27 cellular contexts compared by ENCODE assay signal in genomic region chr4:38468491-38468890, GRCh38.
"Had no signal": no experiment of that assay in that cellular context is flagged by ENCODE, and none has a peak within 500 bp of the region (broad histone marks: within the 10 kb centered on the region; RNA-seq: fewer than 3 reads in every experiment).

No MANE protein-coding gene starts in this region.

- H3K36me3 ChIP-seq: brain microvascular endothelial cell, heart right ventricle, sigmoid colon, stomach, tibial artery had no signal

- H3K27me3 Mint-ChIP-seq: activated CD4-positive, alpha-beta memory T cell treated with anti-CD3 and anti-CD28 coated beads, Interleukin-2, amount 10 ng/mL, durations not matched to agents 7 days and 5 days; activated naive CD8-positive, alpha-beta T cell treated with anti-CD3 and anti-CD28 coated beads, Interleukin-2, amount 10 ng/mL, durations not matched to agents 7 days and 5 days; activated T-cell treated with anti-CD3 and anti-CD28 coated beads, Interleukin-2, amount 50 U/mL, for 24 hours; natural killer cell treated with Interleukin-12 subunit alpha and Interleukin-12 subunit beta and Interleukin-15 and Interleukin-18, amount 100 ng/mL, for 72 hours; progenitor cell of endocrine pancreas; T-helper 17 cell had no signal

- H3K27me3 ChIP-seq: brain microvascular endothelial cell, foreskin keratinocyte, heart right ventricle, sigmoid colon, stomach, tibial artery had no signal

- H3K4me3 Mint-ChIP-seq: activated CD4-positive, alpha-beta memory T cell treated with anti-CD3 and anti-CD28 coated beads, Interleukin-2, amount 10 ng/mL, durations not matched to agents 7 days and 5 days; activated CD4-positive, alpha-beta T cell treated with anti-CD3 and anti-CD28 coated beads, Interleukin-2, amount 10 ng/mL, durations not matched to agents 24 days and 14 days; activated naive CD4-positive, alpha-beta T cell treated with anti-CD3 and anti-CD28 coated beads, Interleukin-2, amount 10 ng/mL, durations not matched to agents 7 days and 5 days; activated naive CD8-positive, alpha-beta T cell treated with anti-CD3 and anti-CD28 coated beads, Interleukin-2, amount 10 ng/mL, durations not matched to agents 7 days and 5 days; activated T-cell treated with anti-CD3 and anti-CD28 coated beads, Interleukin-2, amount 50 U/mL, for 24 hours; endodermal cell; natural killer cell treated with Interleukin-12 subunit alpha and Interleukin-12 subunit beta and Interleukin-15 and Interleukin-18, amount 100 ng/mL, for 72 hours; stimulated activated effector memory CD8-positive, alpha-beta T cell treated with anti-CD3 and anti-CD28 coated beads, Interleukin-12 subunit alpha, Interleukin-12 subunit beta, amount 100 ng/mL, for 72 hours; T-helper 17 cell had no signal

- H3K27ac ChIP-seq: brain microvascular endothelial cell, foreskin keratinocyte, sigmoid colon, stomach, tibial artery had no signal

- ATAC-seq: esophagus mucosa; foreskin keratinocyte; natural killer cell treated with Interleukin-12 subunit alpha and Interleukin-12 subunit beta and Interleukin-15 and Interleukin-18, amount 100 ng/mL, for 72 hours; stimulated activated effector memory CD8-positive, alpha-beta T cell treated with anti-CD3 and anti-CD28 coated beads, Interleukin-12 subunit alpha, Interleukin-12 subunit beta, amount 100 ng/mL, for 72 hours; T-helper 17 cell had no signal

- H3K27ac Mint-ChIP-seq: activated CD4-positive, alpha-beta memory T cell treated with anti-CD3 and anti-CD28 coated beads, Interleukin-2, amount 10 ng/mL, durations not matched to agents 7 days and 5 days; activated CD4-positive, alpha-beta T cell treated with anti-CD3 and anti-CD28 coated beads, Interleukin-2, amount 10 ng/mL, durations not matched to agents 24 days and 14 days; activated naive CD4-positive, alpha-beta T cell treated with anti-CD3 and anti-CD28 coated beads, Interleukin-2, amount 10 ng/mL, durations not matched to agents 7 days and 5 days; activated naive CD8-positive, alpha-beta T cell treated with anti-CD3 and anti-CD28 coated beads, Interleukin-2, amount 10 ng/mL, durations not matched to agents 7 days and 5 days; activated T-cell treated with anti-CD3 and anti-CD28 coated beads, Interleukin-2, amount 50 U/mL, for 24 hours; endodermal cell; progenitor cell of endocrine pancreas; stimulated activated effector memory CD8-positive, alpha-beta T cell treated with anti-CD3 and anti-CD28 coated beads, Interleukin-12 subunit alpha, Interleukin-12 subunit beta, amount 100 ng/mL, for 72 hours; T-helper 17 cell had no signal

- H3K4me3 ChIP-seq: heart right ventricle, lung, sigmoid colon, stomach, tibial artery had no signal

- H3K36me3 Mint-ChIP-seq: stimulated activated effector memory CD8-positive, alpha-beta T cell treated with anti-CD3 and anti-CD28 coated beads, Interleukin-12 subunit alpha, Interleukin-12 subunit beta, amount 100 ng/mL, for 72 hours had no signal

- H3K4me1 ChIP-seq: foreskin keratinocyte, tibial artery had no signal

- H3K9me3 ChIP-seq: sigmoid colon, tibial artery had no signal

- DNase-seq: activated CD4-positive, alpha-beta memory T cell treated with anti-CD3 and anti-CD28 coated beads, Interleukin-2, amount 10 ng/mL, durations not matched to agents 7 days and 5 days; activated CD4-positive, alpha-beta T cell treated with anti-CD3 and anti-CD28 coated beads, Interleukin-2, amount 10 ng/mL, durations not matched to agents 24 days and 14 days; activated CD4-positive, CD25-positive, alpha-beta regulatory T cell treated with anti-CD3 and anti-CD28 coated beads, Interleukin-2, amount 50 U/mL, for 72 hours; activated CD8-positive, alpha-beta memory T cell treated with anti-CD3 and anti-CD28 coated beads, Interleukin-2, amount 50 U/mL, for 48 hours; activated gamma-delta T cell; activated naive CD4-positive, alpha-beta T cell treated with anti-CD3 and anti-CD28 coated beads, Interleukin-2, amount 10 ng/mL, durations not matched to agents 7 days and 5 days; activated naive CD8-positive, alpha-beta T cell treated with anti-CD3 and anti-CD28 coated beads, Interleukin-2, amount 10 ng/mL, durations not matched to agents 7 days and 5 days; activated T-cell treated with anti-CD3 and anti-CD28 coated beads, Interleukin-2, amount 50 U/mL, for 24 hours; brain microvascular endothelial cell; central memory CD4-positive, alpha-beta T cell; endodermal cell; foreskin keratinocyte; heart right ventricle; mesendoderm; retina; sigmoid colon; small intestine; stimulated activated CD4-positive, alpha-beta T cell treated with anti-CD3 and anti-CD28 coated beads, Interleukin-4, amount 100 ng/mL, for 24 hours; stomach; T-helper 17 cell; T1000; tibial artery had no signal
